ENCODE assay signal across 8 cellular contexts in the genomic region with DNA sequence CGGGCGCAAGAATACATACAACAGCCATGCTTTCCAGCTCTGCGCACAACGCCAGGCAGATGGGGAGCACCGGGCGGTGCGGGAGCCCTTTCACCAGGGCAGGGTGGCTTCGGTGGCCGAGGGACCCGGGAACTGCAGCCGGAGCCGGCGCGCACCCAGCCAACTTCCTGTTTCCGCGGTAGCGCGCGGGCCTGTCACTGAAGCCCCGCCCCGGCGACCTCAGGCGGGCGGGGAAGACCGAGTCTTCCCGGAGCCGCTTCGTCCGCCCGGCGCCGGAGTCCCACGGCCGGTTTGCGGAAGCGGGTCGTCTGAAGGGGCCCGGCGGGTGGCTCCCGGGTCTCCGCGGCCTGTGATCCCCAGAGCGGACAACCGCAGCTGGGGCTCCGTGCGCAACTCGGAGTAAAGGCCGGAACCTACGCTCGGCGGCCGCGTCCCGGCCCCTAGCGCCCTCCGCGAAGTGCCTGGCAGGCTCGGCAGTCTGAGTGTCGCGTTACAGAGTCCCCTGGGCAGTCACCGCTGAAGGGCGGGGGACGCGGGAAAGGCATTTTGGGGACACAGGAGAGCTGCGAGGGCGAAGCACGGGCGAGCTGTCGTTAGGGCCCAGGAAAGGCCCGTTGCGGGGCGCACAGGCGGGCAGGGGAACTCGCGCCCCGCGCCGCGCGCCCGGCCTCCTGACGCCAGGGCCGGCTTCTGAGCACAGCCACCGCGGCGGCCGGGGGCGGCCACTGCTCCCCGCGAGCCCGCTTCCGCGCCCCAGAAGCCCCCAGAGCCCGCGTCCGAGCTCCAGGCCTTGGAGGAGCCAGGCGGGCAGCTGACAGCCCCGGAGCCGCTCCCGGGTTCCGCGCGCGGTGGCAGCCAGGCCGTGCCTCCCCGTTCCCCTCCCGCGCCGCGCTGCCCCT. TPM values are rescaled to one million over a fixed set of nuclear protein-coding genes. Genes with fewer than 3 reads are reported as not detected.
DNase-seq lines count a peak whose midpoint lies in the region; ATAC-seq and TF ChIP-seq lines count a peak whose summit lies in the region.

Gene MPPE1 (minus strand): TSS at position 136 of the 899 bp plus-strand sequence. CDS start 11,053 bp downstream, outside the sequence.

- DNase-seq in A673 (ENCODE audit: low spot score) (peak; percentile 91), NCI-H2171 treated with DMSO at 0.1 percent for 48 hours (lab: John Stamatoyannopoulos, UW) (peak; percentile 91), mammary epithelial cell (peak; percentile 82), immature natural killer cell (peak; percentile 86 to 89 (median 89)), spleen (peak; percentile 99)

- ATAC-seq in GM18858 (IDR thresholded peaks at IDR 0.05; ENCODE audit: unreplicated experiment) (peak; percentile 76), HG03066 (IDR thresholded peaks at IDR 0.05; ENCODE audit: low read depth, unreplicated experiment) (peak; percentile 81)

- H3K4me2 ChIP-seq in mammary epithelial cell (ENCODE audit: insufficient read depth, low read depth, low read length) = peak within 1 kb of the TSS; percentile 99

- H3K27me3 Mint-ChIP-seq in immature natural killer cell (ENCODE audit: low read depth in 3 of 3) = peaks cover 0 to 12% (median 10%) of the 10 kb centered on the region in 3 donors

- BruUV-seq in A673 (replicated peaks; lab: Mats Ljungman, UMichigan) = no TSS peak
- no TSS peak for BruUV-seq in mammary epithelial cell (replicated peaks; lab: Mats Ljungman, UMichigan)

- peak within 1 kb of the TSS; percentile 83 for H2AFZ ChIP-seq in mammary epithelial cell (ENCODE audit: low read depth, low read length)

- H3K36me3 ChIP-seq in A673 (ENCODE audit: insufficient read depth, low read length, poor library complexity, severe bottlenecking) (no peaks in the 10 kb centered on the region), mammary epithelial cell (ENCODE audit: insufficient read depth, low read length) (no peaks in the 10 kb centered on the region), spleen (peaks cover 0 to 27% (median 3%) of the 10 kb centered on the region in 6 donors)

- intact Hi-C loops in A673 (cut with micrococcal nuclease; ENCODE audit: unreplicated experiment) (no loop called here), mammary epithelial cell (cut with micrococcal nuclease) (loop anchor here (2.0 to 5.0 kb wide), 3 partner anchors 58 to 251 kb away; partner anchors contain the start of gene CHMP1B), spleen (cut with DNase I; ENCODE audit: low total_unique reads) (loop anchor here (5.0 kb wide), 1 partner anchor 51 kb away; no protein-coding TSS in a partner anchor)

- no peaks in the 10 kb centered on the region for H4K20me1 ChIP-seq in mammary epithelial cell (ENCODE audit: insufficient read depth, low read length)

- WGBS in mammary epithelial cell (ENCODE audit: low coverage, missing lambda C conversion rate) = 0% methylated on average over 7 of the region's 110 CpGs
- WGBS in spleen, 5 donors = 0 to 1% (median 0%) methylated on average over 42 to 110 of the region's 110 CpGs

- dilution Hi-C loops in mammary epithelial cell (cut with HindIII; ENCODE audit: low sequenced_read_pairs) = no loop called here

- TF ChIP-seq POLR2A in spleen (IDR thresholded peaks at IDR 0.05) = peak in 2 of 3 donors; percentile 71 to 74

- no peaks in the 10 kb centered on the region for H3K27me3 ChIP-seq in A673 (replicated peaks; ENCODE audit: insufficient read depth, low read depth, low read length, poor library complexity)
- no peaks in the 10 kb centered on the region for H3K27me3 ChIP-seq in mammary epithelial cell (ENCODE audit: insufficient read depth, low read length)
- H3K27me3 ChIP-seq in spleen (replicated peaks in 1 of 7) = no peaks in the 10 kb centered on the region

- peak within 1 kb of the TSS; percentile 94 for H3K27ac ChIP-seq in A673 (ENCODE audit: low read depth, low read length, poor library complexity, severe bottlenecking)
- H3K27ac ChIP-seq in mammary epithelial cell (ENCODE audit: insufficient read depth, low read depth, low read length) = peak within 1 kb of the TSS; percentile 90
- peak within 1 kb of the TSS; percentile 95 to 100 (median 100) for H3K27ac ChIP-seq in spleen

- peaks cover 23 to 41% of the 10 kb centered on the region in 2 donors for H3K4me1 Mint-ChIP-seq in immature natural killer cell

- peaks cover 8% of the 10 kb centered on the region for H3K79me2 ChIP-seq in mammary epithelial cell (ENCODE audit: insufficient read depth, low read length)

- peak within 1 kb of the TSS; percentile 92 to 97 (median 96) for H3K27ac Mint-ChIP-seq in immature natural killer cell

- in situ Hi-C loops in mammary epithelial cell (cut with MboI; ENCODE audit: low sequenced_read_pairs in 2 of 2) = no loop called here

- H3K9me3 ChIP-seq in A673 (ENCODE audit: low read depth, low read length, poor library complexity, severe bottlenecking) = no peaks in the 10 kb centered on the region
- no peaks in the 10 kb centered on the region for H3K9me3 ChIP-seq in mammary epithelial cell (replicated peaks; ENCODE audit: insufficient read depth, low read length)
- no peaks in the 10 kb centered on the region for H3K9me3 ChIP-seq in spleen

- H3K4me1 ChIP-seq in A673 (ENCODE audit: insufficient read depth, low read length, poor library complexity, severe bottlenecking) (no peaks in the 10 kb centered on the region), mammary epithelial cell (ENCODE audit: insufficient read depth, low read length) (peaks cover 6% of the 10 kb centered on the region), spleen (peaks cover 18 to 53% (median 30%) of the 10 kb centered on the region in 6 donors)

- no peaks in the 10 kb centered on the region for H3K9me3 Mint-ChIP-seq in immature natural killer cell

- POLR2A ChIA-PET in A673 (lab: Charles Lee; ENCODE audit: low non-redundant PET) = no interaction called here

- CTCF ChIA-PET in A673 (lab: Charles Lee) = no interaction called here
- CTCF ChIA-PET in mammary epithelial cell (lab: Charles Lee; ENCODE audit: low non-redundant PET) = no interaction called here

- H3K36me3 Mint-ChIP-seq in immature natural killer cell = peaks cover 0 to 14% (median 0%) of the 10 kb centered on the region in 3 donors

- peak within 1 kb of the TSS; percentile 77 for H3K9ac ChIP-seq in mammary epithelial cell (ENCODE audit: insufficient read depth, low read length)

- no peak for TF ChIP-seq CTCF in A673 (conservative IDR thresholded peaks at IDR 0.05; ENCODE audit: low read depth, low read length)
- no peak for TF ChIP-seq CTCF in WI38 (IDR thresholded peaks at IDR 0.05; ENCODE audit: low read depth, low read length)
- TF ChIP-seq CTCF in mammary epithelial cell (conservative IDR thresholded peaks at IDR 0.05 in 1 of 2, IDR thresholded peaks at IDR 0.05 in 1 of 2; ENCODE audit: extremely low read depth in 1 of 2, insufficient read depth in 1 of 2, low read depth in 1 of 2, low read length in 2 of 2) = no peak
- TF ChIP-seq CTCF in spleen (IDR thresholded peaks at IDR 0.05 in 8 of 11, conservative IDR thresholded peaks at IDR 0.05 in 3 of 11) = peak in 2 of 11 experiments; percentile 22 to 31

- H3K4me3 ChIP-seq in A673 (ENCODE audit: low read depth, low read length, poor library complexity, severe bottlenecking) (peak within 1 kb of the TSS; percentile 92), WI38 (ENCODE audit: low read depth, low read length) (peak within 1 kb of the TSS; percentile 82), mammary epithelial cell (replicated peaks in 1 of 3; ENCODE audit: insufficient read depth in 1 of 3, low read depth in 2 of 3, low read length in 3 of 3) (peak within 1 kb of the TSS; percentile 71 to 92 (median 85)), spleen (peak within 1 kb of the TSS; percentile 69 to 89 (median 77))

- H3K4me3 Mint-ChIP-seq in immature natural killer cell = peak within 1 kb of the TSS; percentile 92 to 96 (median 94)

RNA-seq across cellular contexts. Expression of gene MPPE1, which starts in this region (rescaled TPM):
- total RNA-seq in A673 (2021) = 17.6 and 18.4 TPM in 2 replicates
- total RNA-seq in mammary epithelial cell = 10 to 100 TPM; 27.2 to 33.6 TPM
- polyA plus RNA-seq in mammary epithelial cell = 10.2 TPM
- polyA minus RNA-seq in mammary epithelial cell = 29.1 TPM
- polyA plus RNA-seq in immature natural killer cell = 10 to 100 TPM; 65.0 to 81.0 (median 67.8) TPM
- total RNA-seq in spleen = 10 to 100 TPM; 44.9 to 89.9 (median 57.3) TPM
- 10 to 100 TPM; 29.7 to 46.6 (median 29.7) TPM for polyA plus RNA-seq in spleen

Comparison
In these comparisons a context has a peak if more than half of its experiments do, and no peak if none do; other contexts are left out.
1. Peak in every context shown above with its lines: DNase-seq, ATAC-seq, H3K4me3 ChIP-seq and H3K27ac ChIP-seq.